In genomic region chr15:92667291-92667904, GRCh38 we compare ENCODE assay signal across 1 cellular context.
TF ChIP-seq lines count a peak whose summit lies in the region.

No MANE protein-coding gene starts in this region.

TF ChIP-seq in WTC11, 78 proteins besides CTCF, POLR2A, EP300 and RAD21 (continued from another document):
- TF ChIP-seq ARID4B (CRISPR knock-in tag; IDR thresholded peaks at IDR 0.05; ENCODE audit: borderline replicate concordance), result no peak
- TF ChIP-seq ZNF219 (CRISPR knock-in tag; IDR thresholded peaks at IDR 0.05; ENCODE audit: borderline replicate concordance), result no peak
- TF ChIP-seq TEAD4 (CRISPR knock-in tag; IDR thresholded peaks at IDR 0.05), result no peak
- TF ChIP-seq ZNF121 (CRISPR knock-in tag; IDR thresholded peaks at IDR 0.05), result 0 out of 2 replicates have a peak, but pooled peaks have one; percentile 2
